Comparison of ENCODE assay signal across 8 cellular contexts in genomic region chr11:31106963-31107576, GRCh38.
DNase-seq lines count a peak whose midpoint lies in the region; ATAC-seq lines count a peak whose summit lies in the region.

No MANE protein-coding gene starts in this region.

- POLR2A ChIA-PET in CD4-positive, alpha-beta memory T cell (lab: Charles Lee; ENCODE audit: partially characterized antibody) = no interaction called here
- POLR2A ChIA-PET in activated CD8-positive, alpha-beta T cell treated with anti-CD3 and anti-CD28 coated beads, Interleukin-2, amount 10 ng/mL, durations not matched to agents 7 days and 5 days (lab: Charles Lee) = no interaction called here

- no peak overlapping the region for H3K4me3 Mint-ChIP-seq in CD4-positive, alpha-beta memory T cell
- H3K4me3 Mint-ChIP-seq in activated CD8-positive, alpha-beta T cell treated with anti-CD3 and anti-CD28 coated beads, Interleukin-2, amount 10 ng/mL, durations not matched to agents 7 days and 5 days = no peak overlapping the region

- ATAC-seq in GM19035 (IDR thresholded peaks at IDR 0.05; ENCODE audit: unreplicated experiment) = peak; percentile 92
- peak; percentile 94 for ATAC-seq in HG03442 (IDR thresholded peaks at IDR 0.05; ENCODE audit: unreplicated experiment)
- ATAC-seq in activated CD8-positive, alpha-beta T cell treated with anti-CD3 and anti-CD28 coated beads, Interleukin-2, amount 10 ng/mL, durations not matched to agents 7 days and 5 days = no peak
- no peak for ATAC-seq in HG02840 (IDR thresholded peaks at IDR 0.05; ENCODE audit: low FRiP score, unreplicated experiment)

- no peaks in the 10 kb centered on the region for H3K9me3 ChIP-seq in CD4-positive, alpha-beta memory T cell (ENCODE audit: control insufficient read depth in 1 of 2, low read length in 2 of 2)

- peak in 4 of 5 donors; percentile 8 to 34 (median 24) for DNase-seq in CD4-positive, alpha-beta memory T cell
- peak; percentile 34 for DNase-seq in NCI-H526 treated with DMSO at 0.1 percent for 48 hours (lab: John Stamatoyannopoulos, UW)
- DNase-seq in activated CD8-positive, alpha-beta T cell treated with anti-CD3 and anti-CD28 coated beads, Interleukin-2, amount 10 ng/mL, durations not matched to agents 7 days and 5 days = peak; percentile 51
- DNase-seq in fibroblast of peridontal ligament (ENCODE audit: extremely low read depth) = peak; percentile 25
- DNase-seq in non-pigmented ciliary epithelial cell (ENCODE audit: low read depth) = peak; percentile 13

- no peak overlapping the region for H3K27ac ChIP-seq in CD4-positive, alpha-beta memory T cell (ENCODE audit: low read depth, low read length)

- no peaks in the 10 kb centered on the region for H3K4me1 ChIP-seq in CD4-positive, alpha-beta memory T cell (ENCODE audit: insufficient read depth, low read length)

- H3K36me3 Mint-ChIP-seq in CD4-positive, alpha-beta memory T cell = no peaks in the 10 kb centered on the region
- no peaks in the 10 kb centered on the region for H3K36me3 Mint-ChIP-seq in activated CD8-positive, alpha-beta T cell treated with anti-CD3 and anti-CD28 coated beads, Interleukin-2, amount 10 ng/mL, durations not matched to agents 7 days and 5 days (ENCODE audit: low read depth)

- H3K27me3 ChIP-seq in CD4-positive, alpha-beta memory T cell (ENCODE audit: insufficient read depth, low read length) = no peaks in the 10 kb centered on the region

- H3K36me3 ChIP-seq in CD4-positive, alpha-beta memory T cell (ENCODE audit: insufficient read depth, low read length) = no peaks in the 10 kb centered on the region

- H3K27me3 Mint-ChIP-seq in CD4-positive, alpha-beta memory T cell = peaks cover 0 to 4% of the 10 kb centered on the region in 2 donors
- H3K27me3 Mint-ChIP-seq in activated CD8-positive, alpha-beta T cell treated with anti-CD3 and anti-CD28 coated beads, Interleukin-2, amount 10 ng/mL, durations not matched to agents 7 days and 5 days (ENCODE audit: low read depth) = no peaks in the 10 kb centered on the region

- CTCF ChIA-PET in CD4-positive, alpha-beta memory T cell (lab: Charles Lee; ENCODE audit: partially characterized antibody) = interaction anchor here (0.7 to 2.3 kb wide), 11 partner anchors 9 to 1191 kb away, joined by 3 to 22 read pairs (median 4); no protein-coding TSS in a partner anchor
- CTCF ChIA-PET in activated CD8-positive, alpha-beta T cell treated with anti-CD3 and anti-CD28 coated beads, Interleukin-2, amount 10 ng/mL, durations not matched to agents 7 days and 5 days (lab: Charles Lee) = interaction anchor here (0.6 to 1.5 kb wide), 6 partner anchors 9 to 1069 kb away, joined by 3 to 8 read pairs (median 4); no protein-coding TSS in a partner anchor

- peak overlapping the region in 1 of 7 donors; percentile 63 for H3K27ac Mint-ChIP-seq in CD4-positive, alpha-beta memory T cell
- H3K27ac Mint-ChIP-seq in activated CD8-positive, alpha-beta T cell treated with anti-CD3 and anti-CD28 coated beads, Interleukin-2, amount 10 ng/mL, durations not matched to agents 7 days and 5 days = no peak overlapping the region

- no peak overlapping the region for H3K4me3 ChIP-seq in CD4-positive, alpha-beta memory T cell (ENCODE audit: low read length in 2 of 2)

- H3K4me1 Mint-ChIP-seq in CD4-positive, alpha-beta memory T cell = peaks cover 0 to 2% (median 0%) of the 10 kb centered on the region in 4 donors
- no peaks in the 10 kb centered on the region for H3K4me1 Mint-ChIP-seq in activated CD8-positive, alpha-beta T cell treated with anti-CD3 and anti-CD28 coated beads, Interleukin-2, amount 10 ng/mL, durations not matched to agents 7 days and 5 days (ENCODE audit: low read depth)

- no peaks in the 10 kb centered on the region for H3K9me3 Mint-ChIP-seq in CD4-positive, alpha-beta memory T cell
- H3K9me3 Mint-ChIP-seq in activated CD8-positive, alpha-beta T cell treated with anti-CD3 and anti-CD28 coated beads, Interleukin-2, amount 10 ng/mL, durations not matched to agents 7 days and 5 days (ENCODE audit: insufficient read depth) = no peaks in the 10 kb centered on the region

- intact Hi-C loops in CD4-positive, alpha-beta memory T cell (cut with micrococcal nuclease) = loop anchor here (1.0 to 5.0 kb wide), 3 partner anchors 900 to 1069 kb away; no protein-coding TSS in a partner anchor

Comparison
In these comparisons a context has a peak if more than half of its experiments do, and no peak if none do; other contexts are left out.
1. ATAC-seq: peak in GM19035 (single experiment) and HG03442 (single experiment); none in activated CD8-positive, alpha-beta T cell treated with anti-CD3 and anti-CD28 coated beads, Interleukin-2, amount 10 ng/mL, durations not matched to agents 7 days and 5 days (single experiment) and HG02840 (single experiment).
2. Peak in every context shown above with its lines, with median percentiles within 50 percentile points of each other: DNase-seq.